ENCODE assay signal across 20 cellular contexts in genomic region chr11:2796091-2796490, GRCh38.
DNase-seq lines count a peak whose midpoint lies in the region; ATAC-seq and TF ChIP-seq lines count a peak whose summit lies in the region.
"Had no signal": no experiment of that assay in that cellular context is flagged by ENCODE, and none has a peak within 500 bp of the region (broad histone marks: within the 10 kb centered on the region; RNA-seq: fewer than 3 reads in every experiment).

No MANE protein-coding gene starts in this region.

- no peaks in the 10 kb centered on the region for H3K79me2 ChIP-seq in neural progenitor cell (ENCODE audit: low read depth)

- no peak for TF ChIP-seq EP300 in upper lobe of left lung (IDR thresholded peaks at IDR 0.05)
- TF ChIP-seq EP300 in stomach (IDR thresholded peaks at IDR 0.05): no peak

- H3K36me3 ChIP-seq in neural progenitor cell: no peaks in the 10 kb centered on the region
- H3K36me3 ChIP-seq in upper lobe of left lung: no peaks in the 10 kb centered on the region
- no peaks in the 10 kb centered on the region for H3K36me3 ChIP-seq in stomach
- H3K36me3 ChIP-seq: thoracic aorta had no signal

- H3K4me1 Mint-ChIP-seq in chondrocyte (ENCODE audit: low read depth): no peaks in the 10 kb centered on the region
- peaks cover 21% of the 10 kb centered on the region for H3K4me1 Mint-ChIP-seq in neural progenitor cell
- H3K4me1 Mint-ChIP-seq: central memory CD8-positive, alpha-beta T cell had no signal

- H3K4me1 ChIP-seq in neural progenitor cell: peaks cover 3% of the 10 kb centered on the region
- H3K4me1 ChIP-seq in upper lobe of left lung: peaks cover 9 to 21% (median 14%) of the 10 kb centered on the region in 4 donors
- H3K4me1 ChIP-seq in stomach: peaks cover 7 to 27% (median 25%) of the 10 kb centered on the region in 4 donors

- H3K9me3 Mint-ChIP-seq in chondrocyte (ENCODE audit: low read depth) (peaks cover 10% of the 10 kb centered on the region), neural progenitor cell (peaks cover 11% of the 10 kb centered on the region)

- H3F3A ChIP-seq in neural progenitor cell (ENCODE audit: low read depth): no peaks in the 10 kb centered on the region

- TF ChIP-seq POLR2A in upper lobe of left lung (IDR thresholded peaks at IDR 0.05) (no peak), stomach (IDR thresholded peaks at IDR 0.05) (no peak)

- WGBS in upper lobe of left lung, 2 donors: 92% methylated on average over 12 to 15 of the region's 15 CpGs
- WGBS in stomach, 5 donors: 84 to 92% (median 90%) methylated on average over 13 to 15 of the region's 15 CpGs

- H3K4me3 ChIP-seq in neural progenitor cell (no peak overlapping the region), upper lobe of left lung (no peak overlapping the region), stomach (no peak overlapping the region)
- H3K4me3 ChIP-seq: lung, thoracic aorta had no signal

- H3K27ac ChIP-seq in neural progenitor cell: no peak overlapping the region
- H3K27ac ChIP-seq in upper lobe of left lung: no peak overlapping the region
- no peak overlapping the region for H3K27ac ChIP-seq in stomach
- H3K27ac ChIP-seq: thoracic aorta had no signal

- H3K36me3 Mint-ChIP-seq in chondrocyte (ENCODE audit: low read depth): peaks cover 6% of the 10 kb centered on the region
- peaks cover 6% of the 10 kb centered on the region for H3K36me3 Mint-ChIP-seq in neural progenitor cell

- H4K20me1 ChIP-seq in neural progenitor cell (ENCODE audit: low read depth): no peaks in the 10 kb centered on the region

- H3K27me3 Mint-ChIP-seq in chondrocyte (ENCODE audit: low read depth) (peaks cover 20% of the 10 kb centered on the region), neural progenitor cell (ENCODE audit: insufficient read depth, low read depth) (peaks cover 16% of the 10 kb centered on the region)

- H3K9ac ChIP-seq in neural progenitor cell: no peak overlapping the region

- no peaks in the 10 kb centered on the region for H3K9me3 ChIP-seq in neural progenitor cell (ENCODE audit: low read depth)
- no peaks in the 10 kb centered on the region for H3K9me3 ChIP-seq in upper lobe of left lung
- H3K9me3 ChIP-seq in stomach: no peaks in the 10 kb centered on the region
- H3K9me3 ChIP-seq: thoracic aorta had no signal

- peak; percentile 66 for DNase-seq in chondrocyte (ENCODE audit: low spot score)
- DNase-seq in Right ventricle myocardium superior: peak; percentile 38
- DNase-seq in neural progenitor cell (ENCODE audit: low spot score): no peak
- DNase-seq in upper lobe of left lung: peak; percentile 6 to 70
- no peak for DNase-seq in stomach
- no peak for DNase-seq in T1000 (lab: John Stamatoyannopoulos, UW)
- DNase-seq: activated effector memory CD4-positive, alpha-beta T cell treated with Interleukin-2 at 50 U/mL for 16 hours; amygdala; DMS79 treated with DMSO at 0.1 percent for 48 hours; effector CD8-positive, alpha-beta T cell; Karpas-422; NCI-H1092; NCI-H2081; NK-92 treated with Interleukin-12 subunit alpha and Interleukin-12 subunit beta, amount 100 ng/mL, for 24 hours; T-helper 9 cell had no signal

- intact Hi-C loops in Right ventricle myocardium superior (cut with DNase I): no loop called here
- intact Hi-C loops in stomach (cut with DNase I; ENCODE audit: low total_unique reads): no loop called here

- no peak overlapping the region for H3K4me3 Mint-ChIP-seq in chondrocyte (ENCODE audit: unreplicated experiment)
- H3K4me3 Mint-ChIP-seq in neural progenitor cell: peak overlapping the region; percentile 36
- H3K4me3 Mint-ChIP-seq: central memory CD8-positive, alpha-beta T cell had no signal

- TF ChIP-seq CTCF in chondrocyte (IDR thresholded peaks at IDR 0.05) (no peak), neural progenitor cell (IDR thresholded peaks at IDR 0.05) (no peak), upper lobe of left lung (IDR thresholded peaks at IDR 0.05) (no peak), stomach (IDR thresholded peaks at IDR 0.05) (no peak)

- ATAC-seq in Right ventricle myocardium superior (ENCODE audit: poor library complexity): no peak
- ATAC-seq in upper lobe of left lung (ENCODE audit: low FRiP score in 2 of 2): no peak
- ATAC-seq in GM21528 (IDR thresholded peaks at IDR 0.05; ENCODE audit: low FRiP score, unreplicated experiment): no peak
- ATAC-seq: SK-N-SH treated with all-trans-retinoic acid at 6 μM for 48 hours had no signal

- H3K27me3 ChIP-seq in neural progenitor cell: peaks cover 19% of the 10 kb centered on the region
- no peaks in the 10 kb centered on the region for H3K27me3 ChIP-seq in upper lobe of left lung
- peaks cover 0 to 3% (median 0%) of the 10 kb centered on the region in 3 donors for H3K27me3 ChIP-seq in stomach

- H3K27ac Mint-ChIP-seq in chondrocyte (ENCODE audit: unreplicated experiment): no peak overlapping the region
- H3K27ac Mint-ChIP-seq in neural progenitor cell: peak overlapping the region; percentile 72

- no peak overlapping the region for H2AFZ ChIP-seq in neural progenitor cell (replicated peaks)

- H3K4me2 ChIP-seq in neural progenitor cell: no peak overlapping the region

Comparison
In these comparisons a context has a peak if more than half of its experiments do, and no peak if none do; other contexts are left out.
1. DNase-seq: peak in chondrocyte (single experiment), Right ventricle myocardium superior (single experiment) and upper lobe of left lung (2 of 2); none in neural progenitor cell (single experiment), stomach (single experiment) and T1000 (single experiment).